In genomic region chr4:80202784-80203553, GRCh38 we compare ENCODE assay signal across 8 cellular contexts. TPM values are rescaled to one million over a fixed set of nuclear protein-coding genes. Genes with fewer than 3 reads are reported as not detected.
DNase-seq lines count a peak whose midpoint lies in the region; TF ChIP-seq lines count a peak whose summit lies in the region.

No MANE protein-coding gene starts in this region.

- no peak overlapping the region for H3K27ac ChIP-seq in osteoblast (ENCODE audit: low read depth, low read length)

- DNase-seq in H7 = peak; percentile 85
- DNase-seq in NCI-H1092 (lab: John Stamatoyannopoulos, UW) = peak; percentile 49
- DNase-seq in activated CD8-positive, alpha-beta memory T cell treated with anti-CD3 and anti-CD28 coated beads, Interleukin-2, amount 50 U/mL, for 48 hours = peak; percentile 71
- DNase-seq in fibroblast of gingiva (ENCODE audit: low read depth) = peak; percentile 31
- DNase-seq in osteoblast (ENCODE audit: insufficient read length, low spot score, missing footprints) = peak; percentile 92
- DNase-seq in NCI-H226 = no peak
- DNase-seq in dedifferentiated amniotic fluid mesenchymal stem cell (ENCODE audit: extremely low spot score) = no peak

- peaks cover 5% of the 10 kb centered on the region for H3K4me1 ChIP-seq in osteoblast (ENCODE audit: insufficient read depth, low read length)

- H3K4me2 ChIP-seq in osteoblast (ENCODE audit: insufficient read depth, low read length) = peak overlapping the region; percentile 84

- peaks cover 3% of the 10 kb centered on the region for H3K79me2 ChIP-seq in osteoblast (ENCODE audit: insufficient read depth, low read length)

- no peaks in the 10 kb centered on the region for H4K20me1 ChIP-seq in osteoblast (ENCODE audit: insufficient read depth, low read length)

- H3K27me3 ChIP-seq in H7 (ENCODE audit: control insufficient read depth, insufficient read depth, low read length) = peaks cover 100% of the 10 kb centered on the region
- H3K27me3 ChIP-seq in osteoblast (ENCODE audit: insufficient read depth, low read length) = no peaks in the 10 kb centered on the region

- no peaks in the 10 kb centered on the region for H3K9me3 ChIP-seq in osteoblast (ENCODE audit: low read depth, low read length)

- peak; percentile 9; the same call in 1 of the 3 replicates for TF ChIP-seq CTCF in GM12872 (IDR thresholded peaks at IDR 0.05; ENCODE audit: insufficient read depth, low read depth, low read length)
- TF ChIP-seq CTCF in osteoblast (IDR thresholded peaks at IDR 0.05; ENCODE audit: extremely low read depth, low read depth, low read length) = no peak

- H3K4me3 ChIP-seq in H7 (ENCODE audit: insufficient read depth, low read depth, low read length) = peak overlapping the region; percentile 22
- peak overlapping the region; percentile 79 for H3K4me3 ChIP-seq in osteoblast (ENCODE audit: insufficient read depth, low read length)

- no peaks in the 10 kb centered on the region for H3K36me3 ChIP-seq in H7 (replicated peaks; ENCODE audit: control insufficient read depth, insufficient read depth, low read length)
- H3K36me3 ChIP-seq in osteoblast (ENCODE audit: insufficient read depth, low read length) = no peaks in the 10 kb centered on the region

- H2AFZ ChIP-seq in osteoblast (ENCODE audit: low read length) = peak overlapping the region; percentile 82

RNA-seq across cellular contexts. Expression of gene PRDM8, which starts 5.7 kb away (rescaled TPM):
- 0.07 TPM in 1 of 2 replicates, not detected in the other for total RNA-seq in H7 (2014; rRNA removed; shearing (Covaris generic))
- total RNA-seq in osteoblast = 3.6 and 5.0 TPM in 2 replicates

Comparison
In these comparisons a context has a peak if more than half of its experiments do, and no peak if none do; other contexts are left out.
1. DNase-seq: peak in H7 (single experiment), NCI-H1092 (single experiment), activated CD8-positive, alpha-beta memory T cell treated with anti-CD3 and anti-CD28 coated beads, Interleukin-2, amount 50 U/mL, for 48 hours (single experiment), fibroblast of gingiva (single experiment) and osteoblast (single experiment); none in NCI-H226 (single experiment) and dedifferentiated amniotic fluid mesenchymal stem cell (single experiment).